ENCODE assay signal across 9 cellular contexts in genomic region chr20:51592564-51592963, GRCh38.
"Had no signal": no experiment of that assay in that cellular context is flagged by ENCODE, and none has a peak within 500 bp of the region (broad histone marks: within the 10 kb centered on the region; RNA-seq: fewer than 3 reads in every experiment).

No MANE protein-coding gene starts in this region.

- H3K9ac ChIP-seq: KMS-11 had no signal

- H3K4me3 Mint-ChIP-seq: IgD-negative memory B cell had no signal

- H3K4me3 ChIP-seq: K562 had no signal

- H3K36me3 Mint-ChIP-seq: IgD-negative memory B cell had no signal

- H3K4me2 ChIP-seq: KMS-11 had no signal

- FAIRE-seq: HepG2, HTR-8/SVneo, K562 had no signal

- DNase-seq: IMR-90, KBM-7, KG1 had no signal

- H3K27ac ChIP-seq: HL-60, KMS-11 had no signal

- ATAC-seq: HepG2, K562 had no signal
